8 cellular contexts compared by ENCODE assay signal in genomic region chr12:1661553-1662335, GRCh38. TPM values are rescaled to one million over a fixed set of nuclear protein-coding genes. Genes with fewer than 3 reads are reported as not detected.
DNase-seq lines count a peak whose midpoint lies in the region; ATAC-seq and TF ChIP-seq lines count a peak whose summit lies in the region.

No MANE protein-coding gene starts in this region.

- peak overlapping the region in 4 of 5 experiments; percentile 47 to 75 (median 67) for H3K27ac Mint-ChIP-seq in brain

- H3K4me1 Mint-ChIP-seq in brain, result peaks cover 31% of the 10 kb centered on the region

- H3K4me3 ChIP-seq in GM06990 (replicated peaks; ENCODE audit: low read depth, low read length), result peak overlapping the region; percentile 66
- peak overlapping the region; percentile 70 for H3K4me3 ChIP-seq in iPS-18a (ENCODE audit: low read length)
- peak overlapping the region; percentile 50 for H3K4me3 ChIP-seq in skeletal muscle cell (ENCODE audit: low read depth, low read length)

- H3K27me3 Mint-ChIP-seq in brain, result no peaks in the 10 kb centered on the region

- peak overlapping the region; percentile 81 to 87 (median 86) for H3K4me3 Mint-ChIP-seq in brain

- H3K27ac ChIP-seq in iPS-18a (ENCODE audit: low read length), result no peak overlapping the region

- no peak for TF ChIP-seq CTCF in GM06990 (IDR thresholded peaks at IDR 0.05; ENCODE audit: insufficient read depth, low read length, poor library complexity, severe bottlenecking)
- TF ChIP-seq CTCF in brain (conservative IDR thresholded peaks at IDR 0.05), result no peak

- no peaks in the 10 kb centered on the region for H3K9me3 ChIP-seq in iPS-18a (ENCODE audit: control insufficient read depth, low read depth, low read length)

- H3K36me3 Mint-ChIP-seq in brain, result no peaks in the 10 kb centered on the region

- no peaks in the 10 kb centered on the region for H3K4me1 ChIP-seq in iPS-18a (ENCODE audit: control insufficient read depth, low read depth, low read length)

- H3K27me3 ChIP-seq in GM06990 (replicated peaks; ENCODE audit: control insufficient read depth, insufficient read depth, low read length) (no peaks in the 10 kb centered on the region), iPS-18a (ENCODE audit: control insufficient read depth, insufficient read depth, low read length) (peaks cover 36% of the 10 kb centered on the region)

- H3K9me3 Mint-ChIP-seq in brain, result peaks cover 0 to 8% (median 3%) of the 10 kb centered on the region in 5 experiments

- DNase-seq in GM06990 (ENCODE audit: extremely low read depth, insufficient read length) (peak; percentile 83), NCI-H2081 treated with DMSO at 0.1 percent for 48 hours (lab: John Stamatoyannopoulos, UW) (peak; percentile 43), UCSD-AML1 (lab: John Stamatoyannopoulos, UW; ENCODE audit: unreplicated experiment) (peak; percentile 90), skeletal muscle cell (ENCODE audit: low read depth) (peak; percentile 75), OCI-M2 (lab: John Stamatoyannopoulos, UW; ENCODE audit: unreplicated experiment) (no peak)

- H3K9ac ChIP-seq in iPS-18a (ENCODE audit: low read length), result no peak overlapping the region

- H3K36me3 ChIP-seq in GM06990 (ENCODE audit: control insufficient read depth, insufficient read depth, low read length) (no peaks in the 10 kb centered on the region), iPS-18a (ENCODE audit: control insufficient read depth, low read depth, low read length) (no peaks in the 10 kb centered on the region)

- peak; percentile 80 for ATAC-seq in HG02798 (IDR thresholded peaks at IDR 0.05; ENCODE audit: poor library complexity, unreplicated experiment)

RNA-seq across cellular contexts. Expression of gene ADIPOR2, which starts 29.1 kb away (rescaled TPM):
- polyA plus RNA-seq in brain (ENCODE audit: insufficient read depth, low read depth, low replicate concordance), result 49.1 TPM

RNA-seq across cellular contexts. Expression of gene WNT5B, which starts 32.7 kb away (rescaled TPM):
- 4.1 TPM for polyA plus RNA-seq in brain (ENCODE audit: insufficient read depth, low read depth, low replicate concordance)
